19 cellular contexts compared by ENCODE assay signal in genomic region chr19:7746903-7747884, GRCh38. TPM values are rescaled to one million over a fixed set of nuclear protein-coding genes. Genes with fewer than 3 reads are reported as not detected.
DNase-seq lines count a peak whose midpoint lies in the region; ATAC-seq and TF ChIP-seq lines count a peak whose summit lies in the region.
"Had no signal": no experiment of that assay in that cellular context is flagged by ENCODE, and none has a peak within 500 bp of the region (broad histone marks: within the 10 kb centered on the region; RNA-seq: fewer than 3 reads in every experiment).

TSS of gene CD209 (minus strand) at chr19:7747534. CDS start at chr19:7747511, 23 bp downstream.

- H3K4me1 ChIP-seq in left lung: peaks cover 0 to 6% of the 10 kb centered on the region in 2 donors
- H3K4me1 ChIP-seq in aorta (ENCODE audit: control insufficient read depth in 1 of 2, insufficient read depth in 2 of 2, low read length in 2 of 2): no peaks in the 10 kb centered on the region
- H3K4me1 ChIP-seq: Caco-2, pancreas had no signal

- H3K27ac ChIP-seq in adipose tissue (ENCODE audit: low read depth, low read length) (no peak within 1 kb of the TSS), left lung (no peak within 1 kb of the TSS), aorta (ENCODE audit: low read depth in 1 of 2, low read length in 2 of 2) (no peak within 1 kb of the TSS)
- H3K27ac ChIP-seq: pancreas had no signal

- H3K9me3 ChIP-seq in left lung (no peaks in the 10 kb centered on the region), aorta (ENCODE audit: control insufficient read depth, low read length) (no peaks in the 10 kb centered on the region)
- H3K9me3 ChIP-seq: Caco-2, pancreas had no signal

- WGBS in adipose tissue, 3 donors: 56 to 64% (median 57%) methylated on average over 7 of the region's 7 CpGs
- WGBS in aorta, 2 donors: 43 to 51% methylated on average over 7 of the region's 7 CpGs

- DNase-seq in activated naive CD4-positive, alpha-beta T cell treated with anti-CD3 and anti-CD28 coated beads, Interleukin-2, amount 10 ng/mL, durations not matched to agents 7 days and 5 days: no peak
- DNase-seq in left lung: no peak
- DNase-seq in stimulated activated naive B cell treated with anti-CD40 and anti-IgM and Interleukin-4, amounts not matched to agents 10 μg/mL and 1 μg/mL and 100 μg/mL, for 72 hours: no peak
- no peak for DNase-seq in NCI-H1092 (lab: John Stamatoyannopoulos, UW)
- DNase-seq in aorta: no peak
- DNase-seq: activated effector memory CD4-positive, alpha-beta T cell treated with anti-CD3 and anti-CD28 coated beads, Interleukin-2, amount 50 U/mL, for 16 hours; Caco-2; cortex of kidney; NCI-H1436 treated with DMSO at 0.1 percent for 48 hours; NCI-H226; pancreas; SHP77 had no signal

- peaks cover 18% of the 10 kb centered on the region for H3K4me1 Mint-ChIP-seq in activated naive CD4-positive, alpha-beta T cell treated with anti-CD3 and anti-CD28 coated beads, Interleukin-2, amount 50 U/mL, for 24 hours
- no peaks in the 10 kb centered on the region for H3K4me1 Mint-ChIP-seq in activated naive CD4-positive, alpha-beta T cell treated with anti-CD3 and anti-CD28 coated beads, Interleukin-2, amount 10 ng/mL, durations not matched to agents 7 days and 5 days
- peaks cover 60 to 76% of the 10 kb centered on the region in 2 donors for H3K4me1 Mint-ChIP-seq in stimulated activated naive B cell treated with anti-CD40 and anti-IgM and Interleukin-4, amounts not matched to agents 10 μg/mL and 1 μg/mL and 100 μg/mL, for 72 hours

- TF ChIP-seq CTCF in left lung (IDR thresholded peaks at IDR 0.05): no peak

- H3K36me3 Mint-ChIP-seq in activated naive CD4-positive, alpha-beta T cell treated with anti-CD3 and anti-CD28 coated beads, Interleukin-2, amount 50 U/mL, for 24 hours: peaks cover 2% of the 10 kb centered on the region
- no peaks in the 10 kb centered on the region for H3K36me3 Mint-ChIP-seq in activated naive CD4-positive, alpha-beta T cell treated with anti-CD3 and anti-CD28 coated beads, Interleukin-2, amount 10 ng/mL, durations not matched to agents 7 days and 5 days
- H3K36me3 Mint-ChIP-seq in stimulated activated naive B cell treated with anti-CD40 and anti-IgM and Interleukin-4, amounts not matched to agents 10 μg/mL and 1 μg/mL and 100 μg/mL, for 72 hours: peaks cover 12 to 17% of the 10 kb centered on the region in 2 donors

- intact Hi-C loops in left lung (cut with DNase I): no loop called here
- intact Hi-C loops in aorta (cut with DNase I): no loop called here

- CTCF ChIA-PET in activated naive CD4-positive, alpha-beta T cell treated with anti-CD3 and anti-CD28 coated beads, Interleukin-2, amount 10 ng/mL, durations not matched to agents 7 days and 5 days (lab: Charles Lee): no interaction called here

- no peak within 1 kb of the TSS for H3K4me3 ChIP-seq in left lung
- no peak within 1 kb of the TSS for H3K4me3 ChIP-seq in aorta (ENCODE audit: low read length in 2 of 2)
- H3K4me3 ChIP-seq: pancreas had no signal

- H3K27me3 Mint-ChIP-seq in activated naive CD4-positive, alpha-beta T cell treated with anti-CD3 and anti-CD28 coated beads, Interleukin-2, amount 50 U/mL, for 24 hours: peaks cover 1% of the 10 kb centered on the region
- peaks cover 28% of the 10 kb centered on the region for H3K27me3 Mint-ChIP-seq in activated naive CD4-positive, alpha-beta T cell treated with anti-CD3 and anti-CD28 coated beads, Interleukin-2, amount 10 ng/mL, durations not matched to agents 7 days and 5 days
- peaks cover 0 to 8% of the 10 kb centered on the region in 2 donors for H3K27me3 Mint-ChIP-seq in stimulated activated naive B cell treated with anti-CD40 and anti-IgM and Interleukin-4, amounts not matched to agents 10 μg/mL and 1 μg/mL and 100 μg/mL, for 72 hours

- peaks cover 4% of the 10 kb centered on the region for H3K9me3 Mint-ChIP-seq in activated naive CD4-positive, alpha-beta T cell treated with anti-CD3 and anti-CD28 coated beads, Interleukin-2, amount 50 U/mL, for 24 hours
- peaks cover 7% of the 10 kb centered on the region for H3K9me3 Mint-ChIP-seq in activated naive CD4-positive, alpha-beta T cell treated with anti-CD3 and anti-CD28 coated beads, Interleukin-2, amount 10 ng/mL, durations not matched to agents 7 days and 5 days
- peaks cover 9 to 19% of the 10 kb centered on the region in 2 donors for H3K9me3 Mint-ChIP-seq in stimulated activated naive B cell treated with anti-CD40 and anti-IgM and Interleukin-4, amounts not matched to agents 10 μg/mL and 1 μg/mL and 100 μg/mL, for 72 hours

- no peak within 1 kb of the TSS for H3K4me3 Mint-ChIP-seq in activated naive CD4-positive, alpha-beta T cell treated with anti-CD3 and anti-CD28 coated beads, Interleukin-2, amount 50 U/mL, for 24 hours
- no peak within 1 kb of the TSS for H3K4me3 Mint-ChIP-seq in activated naive CD4-positive, alpha-beta T cell treated with anti-CD3 and anti-CD28 coated beads, Interleukin-2, amount 10 ng/mL, durations not matched to agents 7 days and 5 days
- H3K4me3 Mint-ChIP-seq in stimulated activated naive B cell treated with anti-CD40 and anti-IgM and Interleukin-4, amounts not matched to agents 10 μg/mL and 1 μg/mL and 100 μg/mL, for 72 hours: peak within 1 kb of the TSS; percentile 34 to 60
- H3K4me3 Mint-ChIP-seq: stimulated activated naive CD8-positive, alpha-beta T cell treated with anti-CD3 and anti-CD28 coated beads, Interleukin-15, Interleukin-2, amounts not matched to agents 100 ng/mL and 50 ng/mL, for 24 hours had no signal

- H3K27ac Mint-ChIP-seq in activated naive CD4-positive, alpha-beta T cell treated with anti-CD3 and anti-CD28 coated beads, Interleukin-2, amount 50 U/mL, for 24 hours: peak within 1 kb of the TSS; percentile 24
- no peak within 1 kb of the TSS for H3K27ac Mint-ChIP-seq in activated naive CD4-positive, alpha-beta T cell treated with anti-CD3 and anti-CD28 coated beads, Interleukin-2, amount 10 ng/mL, durations not matched to agents 7 days and 5 days
- H3K27ac Mint-ChIP-seq in stimulated activated naive B cell treated with anti-CD40 and anti-IgM and Interleukin-4, amounts not matched to agents 10 μg/mL and 1 μg/mL and 100 μg/mL, for 72 hours: peak within 1 kb of the TSS; percentile 83
- H3K27ac Mint-ChIP-seq: stimulated activated naive CD8-positive, alpha-beta T cell treated with anti-CD3 and anti-CD28 coated beads, Interleukin-15, Interleukin-2, amounts not matched to agents 100 ng/mL and 50 ng/mL, for 24 hours had no signal

- H3K36me3 ChIP-seq in left lung (no peaks in the 10 kb centered on the region), aorta (ENCODE audit: control insufficient read depth in 1 of 2, insufficient read depth in 2 of 2, low read length in 1 of 2) (no peaks in the 10 kb centered on the region)
- H3K36me3 ChIP-seq: pancreas had no signal

- H3K27me3 ChIP-seq in left lung (peaks cover 0 to 9% of the 10 kb centered on the region in 2 donors), aorta (ENCODE audit: control insufficient read depth in 1 of 2, insufficient read depth in 2 of 2, low read length in 1 of 2) (peaks cover 0 to 1% of the 10 kb centered on the region in 2 donors)
- H3K27me3 ChIP-seq: pancreas had no signal

- ATAC-seq in left lung (peak; percentile 48), HG03521 (IDR thresholded peaks at IDR 0.05; ENCODE audit: unreplicated experiment) (no peak), aorta (ENCODE audit: low FRiP score) (no peak)
- no peak for ATAC-seq in stimulated activated naive B cell treated with anti-CD40 and anti-IgM and Interleukin-4, amounts not matched to agents 10 μg/mL and 1 μg/mL and 100 μg/mL, for 72 hours (replicated peaks)
- ATAC-seq: activated CD4-positive, CD25-positive, alpha-beta regulatory T cell treated with anti-CD3 and anti-CD28 coated beads, Interleukin-2, amount 50 U/mL, for 24 hours had no signal

RNA-seq across cellular contexts. Expression of gene CD209, which starts in this region (rescaled TPM):
- polyA plus RNA-seq in adipose tissue: 10 to 100 TPM in 2 of 3 donors, 1 to 10 TPM in 1; 1.3 to 12.8 (median 12.7) TPM
- total RNA-seq in left lung: 10 to 100 TPM in 1 of 2 donors, 1 to 10 TPM in 1; 9.2 to 10.6 TPM
- total RNA-seq in aorta: 10 to 100 TPM; 19.2 to 63.9 TPM
- 1 to 10 TPM; 1.0 to 3.1 TPM for polyA plus RNA-seq in aorta
- total RNA-seq: A673; Caco-2; T-helper 2 cell treated with Interferon-gamma antibody and Interleukin-4, amounts not matched to agents 100 ng/mL and 5 ng/mL, for 36 hours had no signal

Comparison
In these comparisons a context has a peak if more than half of its experiments do, and no peak if none do; other contexts are left out.
1. H3K4me3 Mint-ChIP-seq: peak in stimulated activated naive B cell treated with anti-CD40 and anti-IgM and Interleukin-4, amounts not matched to agents 10 μg/mL and 1 μg/mL and 100 μg/mL, for 72 hours (2 of 2); none in activated naive CD4-positive, alpha-beta T cell treated with anti-CD3 and anti-CD28 coated beads, Interleukin-2, amount 50 U/mL, for 24 hours (single experiment) and activated naive CD4-positive, alpha-beta T cell treated with anti-CD3 and anti-CD28 coated beads, Interleukin-2, amount 10 ng/mL, durations not matched to agents 7 days and 5 days (single experiment).